Comparison of ENCODE assay signal across 8 cellular contexts in the genomic region with DNA sequence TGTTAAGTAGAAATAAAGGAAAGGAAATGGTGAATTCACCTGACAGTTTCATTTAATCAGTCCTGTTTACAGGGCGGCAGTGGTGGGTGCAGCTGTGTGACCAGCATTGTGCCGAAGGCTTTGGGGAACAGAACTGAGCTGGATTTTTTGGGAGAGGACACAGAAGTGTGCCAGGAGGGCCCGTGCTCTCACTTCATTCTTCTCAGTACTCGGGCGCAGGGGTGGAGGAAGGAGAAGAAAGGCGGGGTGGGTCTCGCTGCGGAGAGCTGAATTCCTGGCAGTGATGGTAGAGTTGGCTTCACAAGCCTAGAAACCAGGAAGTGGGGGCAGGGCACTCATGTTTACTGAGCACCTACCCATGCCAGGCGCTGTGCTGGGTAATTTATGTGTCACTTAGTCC.
DNase-seq lines count a peak whose midpoint lies in the region; ATAC-seq and TF ChIP-seq lines count a peak whose summit lies in the region.

No MANE protein-coding gene starts in this region.

- in situ Hi-C loops in GM13976 (cut with MboI; ENCODE audit: low sequenced_read_pairs, unreplicated experiment) = no loop called here

- TF ChIP-seq CTCF in heart right ventricle (IDR thresholded peaks at IDR 0.05) = no peak
- TF ChIP-seq CTCF in GM13976 (IDR thresholded peaks at IDR 0.05; ENCODE audit: borderline replicate concordance, control extremely low read depth, extremely low read depth, insufficient read depth, missing control alignments) = no peak

- no peaks in the 10 kb centered on the region for H3K9me3 ChIP-seq in heart right ventricle

- ATAC-seq in GM21423 (IDR thresholded peaks at IDR 0.05; ENCODE audit: unreplicated experiment) (peak; percentile 32), heart right ventricle (peak in 7 of 8 donors; percentile 48 to 82 (median 66))

- no peaks in the 10 kb centered on the region for H3K9me3 Mint-ChIP-seq in activated T-helper 2 cell treated with anti-CD3 and anti-CD28 coated beads, Interferon-gamma antibody, Interleukin-2, Interleukin-4, amounts not matched to agents 10 μg/mL and 5 μg/mL and 100 μg/mL, durations not matched to agents 14 hours and 24 hours and 36 hours

- H3K27ac ChIP-seq in heart right ventricle = peak overlapping the region in 8 of 10 donors; percentile 8 to 91 (median 58)

- H3K4me1 Mint-ChIP-seq in activated T-helper 2 cell treated with anti-CD3 and anti-CD28 coated beads, Interferon-gamma antibody, Interleukin-2, Interleukin-4, amounts not matched to agents 10 μg/mL and 5 μg/mL and 100 μg/mL, durations not matched to agents 14 hours and 24 hours and 36 hours (ENCODE audit: low read depth) = peaks cover 72% of the 10 kb centered on the region

- peak overlapping the region in 1 of 10 donors; percentile 10 for H3K4me3 ChIP-seq in heart right ventricle

- no peaks in the 10 kb centered on the region for H3K27me3 Mint-ChIP-seq in activated T-helper 2 cell treated with anti-CD3 and anti-CD28 coated beads, Interferon-gamma antibody, Interleukin-2, Interleukin-4, amounts not matched to agents 10 μg/mL and 5 μg/mL and 100 μg/mL, durations not matched to agents 14 hours and 24 hours and 36 hours (ENCODE audit: low read depth)

- peaks cover 0 to 93% (median 60%) of the 10 kb centered on the region in 9 donors for H3K4me1 ChIP-seq in heart right ventricle

- peak; percentile 74 for DNase-seq in NOMO-1 treated with dmso at 0.1 percent for 144 hours (lab: John Stamatoyannopoulos, UW; ENCODE audit: unreplicated experiment)
- DNase-seq in activated T-helper 2 cell treated with anti-CD3 and anti-CD28 coated beads, Interferon-gamma antibody, Interleukin-2, Interleukin-4, amounts not matched to agents 10 μg/mL and 5 μg/mL and 100 μg/mL, durations not matched to agents 14 hours and 24 hours and 36 hours (ENCODE audit: low spot score) = peak; percentile 74
- DNase-seq in heart right ventricle = peak; percentile 48 to 72
- peak; percentile 49 to 80 (median 58) for DNase-seq in stimulated activated CD4-positive, alpha-beta T cell treated with anti-CD3 and anti-CD28 coated beads, Interleukin-1b, Interleukin-23, amount 100 ng/mL, for 24 hours (ENCODE audit: low read depth in 4 of 4, low spot score in 1 of 4)
- DNase-seq in SKM-1 (lab: John Stamatoyannopoulos, UW; ENCODE audit: unreplicated experiment) = no peak
- DNase-seq in LoVo (ENCODE audit: low spot score) = no peak
- DNase-seq in GM13976 (ENCODE audit: low spot score) = no peak

- WGBS in heart right ventricle, 2 donors = 58 to 64% methylated on average over 9 of the region's 9 CpGs

- peaks cover 69% of the 10 kb centered on the region for H3K36me3 Mint-ChIP-seq in activated T-helper 2 cell treated with anti-CD3 and anti-CD28 coated beads, Interferon-gamma antibody, Interleukin-2, Interleukin-4, amounts not matched to agents 10 μg/mL and 5 μg/mL and 100 μg/mL, durations not matched to agents 14 hours and 24 hours and 36 hours (ENCODE audit: low read depth)

- peak overlapping the region; percentile 78 for H3K4me3 Mint-ChIP-seq in activated T-helper 2 cell treated with anti-CD3 and anti-CD28 coated beads, Interferon-gamma antibody, Interleukin-2, Interleukin-4, amounts not matched to agents 10 μg/mL and 5 μg/mL and 100 μg/mL, durations not matched to agents 14 hours and 24 hours and 36 hours (ENCODE audit: low read depth)

- peaks cover 0 to 18% (median 0%) of the 10 kb centered on the region in 9 donors for H3K36me3 ChIP-seq in heart right ventricle

- peak overlapping the region; percentile 99 for H3K27ac Mint-ChIP-seq in activated T-helper 2 cell treated with anti-CD3 and anti-CD28 coated beads, Interferon-gamma antibody, Interleukin-2, Interleukin-4, amounts not matched to agents 10 μg/mL and 5 μg/mL and 100 μg/mL, durations not matched to agents 14 hours and 24 hours and 36 hours

- intact Hi-C loops in activated T-helper 2 cell treated with anti-CD3 and anti-CD28 coated beads, Interferon-gamma antibody, Interleukin-2, Interleukin-4, amounts not matched to agents 10 μg/mL and 5 μg/mL and 100 μg/mL, durations not matched to agents 14 hours and 24 hours and 36 hours (cut with micrococcal nuclease) = loop anchor here (1.0 to 2.0 kb wide), 3 partner anchors 23 to 29 kb away; no protein-coding TSS in a partner anchor
- intact Hi-C loops in heart right ventricle (cut with DNase I) = loop anchor here in 3 of 10 donors (5.0 to 10.0 kb wide), 3 partner anchors 59 to 79 kb away; no protein-coding TSS in a partner anchor

- H3K27me3 ChIP-seq in heart right ventricle = no peaks in the 10 kb centered on the region

Comparison
In these comparisons a context has a peak if more than half of its experiments do, and no peak if none do; other contexts are left out.
1. DNase-seq: peak in NOMO-1 treated with dmso at 0.1 percent for 144 hours (single experiment), activated T-helper 2 cell treated with anti-CD3 and anti-CD28 coated beads, Interferon-gamma antibody, Interleukin-2, Interleukin-4, amounts not matched to agents 10 μg/mL and 5 μg/mL and 100 μg/mL, durations not matched to agents 14 hours and 24 hours and 36 hours (single experiment), heart right ventricle (2 of 2) and stimulated activated CD4-positive, alpha-beta T cell treated with anti-CD3 and anti-CD28 coated beads, Interleukin-1b, Interleukin-23, amount 100 ng/mL, for 24 hours (4 of 4); none in SKM-1 (single experiment), LoVo (single experiment) and GM13976 (single experiment).